Comparison of ENCODE assay signal across 10 cellular contexts in genomic region chr1:53293123-53293522, GRCh38. TPM values are rescaled to one million over a fixed set of nuclear protein-coding genes. Genes with fewer than 3 reads are reported as not detected.
DNase-seq lines count a peak whose midpoint lies in the region; ATAC-seq and TF ChIP-seq lines count a peak whose summit lies in the region.
"Had no signal": no experiment of that assay in that cellular context is flagged by ENCODE, and none has a peak within 500 bp of the region (broad histone marks: within the 10 kb centered on the region; RNA-seq: fewer than 3 reads in every experiment).

No MANE protein-coding gene starts in this region.

- peak overlapping the region; percentile 21; the same call in 1 of the 2 replicates for H3K4me2 ChIP-seq in OCI-LY7 (ENCODE audit: low read length)

- POLR2A ChIA-PET in OCI-LY7 (lab: Charles Lee): interaction anchor here (0.8 kb wide), 1 partner anchor 33 kb away, joined by 3 read pairs; no protein-coding TSS in a partner anchor

- DNase-seq in AG08395 (ENCODE audit: low spot score) (peak; percentile 40), OCI-LY7 (ENCODE audit: low spot score) (no peak), fibroblast of gingiva (ENCODE audit: low read depth) (peak; percentile 74)
- DNase-seq in central memory CD4-positive, alpha-beta T cell: no peak
- DNase-seq in stimulated activated naive CD4-positive, alpha-beta T cell treated with Interleukin-2 at 50 U/mL for 16 hours (lab: John Stamatoyannopoulos, UW): no peak
- DNase-seq: Calu3, transverse colon had no signal

- peaks cover 59% of the 10 kb centered on the region; the same call in 1 of the 2 replicates for H3K36me3 ChIP-seq in OCI-LY7 (ENCODE audit: insufficient read depth, low read length)
- H3K36me3 ChIP-seq: transverse colon had no signal

- H4K20me1 ChIP-seq in OCI-LY7 (ENCODE audit: insufficient read depth, low read length): no peaks in the 10 kb centered on the region; the same call in 1 of the 2 replicates

- ATAC-seq in GM18867 (IDR thresholded peaks at IDR 0.05; ENCODE audit: unreplicated experiment): peak; percentile 11
- no peak for ATAC-seq in HG03045 (IDR thresholded peaks at IDR 0.05; ENCODE audit: unreplicated experiment)
- ATAC-seq in GM21447 (IDR thresholded peaks at IDR 0.05; ENCODE audit: unreplicated experiment): no peak

- no peak overlapping the region for H2AFZ ChIP-seq in OCI-LY7 (ENCODE audit: low read length)

- peak overlapping the region; percentile 8 for H3K27ac ChIP-seq in OCI-LY7 (ENCODE audit: low read depth, low read length, poor library complexity, severe bottlenecking)
- H3K27ac ChIP-seq: transverse colon had no signal

- H3K4me1 ChIP-seq in OCI-LY7 (ENCODE audit: insufficient read depth, low read length, poor library complexity, severe bottlenecking): peaks cover 22% of the 10 kb centered on the region

- no peak overlapping the region for H3K4me3 ChIP-seq in OCI-LY7 (ENCODE audit: low read depth, low read length, poor library complexity, severe bottlenecking)
- H3K4me3 ChIP-seq: transverse colon had no signal

- CTCF ChIA-PET in OCI-LY7 (lab: Charles Lee; ENCODE audit: unreplicated experiment): no interaction called here

- BruUV-seq in OCI-LY7 (replicated peaks; lab: Mats Ljungman, UMichigan): no TSS peak

- intact Hi-C loops in OCI-LY7 (cut with micrococcal nuclease; ENCODE audit: unreplicated experiment): loop anchor here (5.0 kb wide), 1 partner anchor 99 kb away; no protein-coding TSS in a partner anchor

- H3K9me2 ChIP-seq in OCI-LY7 (ENCODE audit: insufficient read depth, low read length): no peaks in the 10 kb centered on the region

- no peak for TF ChIP-seq CTCF in OCI-LY7 (conservative IDR thresholded peaks at IDR 0.05; ENCODE audit: low read length)

- no peaks in the 10 kb centered on the region for H3K9me3 ChIP-seq in OCI-LY7 (ENCODE audit: low read length)
- H3K9me3 ChIP-seq: transverse colon had no signal

- H3K79me2 ChIP-seq in OCI-LY7 (ENCODE audit: insufficient read depth, low read depth, low read length): no peaks in the 10 kb centered on the region

RNA-seq across cellular contexts. Expression of gene LRP8, which starts 34.7 kb away (rescaled TPM):
- total RNA-seq in OCI-LY7 (2014; rRNA removed; shearing (Covaris generic)): 57.5 and 65.6 TPM in 2 replicates
- total RNA-seq in OCI-LY7 (2022): 67.5 and 70.0 TPM in 2 replicates

RNA-seq across cellular contexts. Expression of gene MAGOH, which starts 54.8 kb away (rescaled TPM):
- 93.0 and 98.3 TPM in 2 replicates for total RNA-seq in OCI-LY7 (2014; rRNA removed; shearing (Covaris generic))
- 72.4 and 87.3 TPM in 2 replicates for total RNA-seq in OCI-LY7 (2022)

Comparison
In these comparisons a context has a peak if more than half of its experiments do, and no peak if none do; other contexts are left out.
1. DNase-seq: peak in AG08395 (single experiment) and fibroblast of gingiva (single experiment); none in OCI-LY7 (single experiment), central memory CD4-positive, alpha-beta T cell (single experiment) and stimulated activated naive CD4-positive, alpha-beta T cell treated with Interleukin-2 at 50 U/mL for 16 hours (single experiment).